In the genomic region with DNA sequence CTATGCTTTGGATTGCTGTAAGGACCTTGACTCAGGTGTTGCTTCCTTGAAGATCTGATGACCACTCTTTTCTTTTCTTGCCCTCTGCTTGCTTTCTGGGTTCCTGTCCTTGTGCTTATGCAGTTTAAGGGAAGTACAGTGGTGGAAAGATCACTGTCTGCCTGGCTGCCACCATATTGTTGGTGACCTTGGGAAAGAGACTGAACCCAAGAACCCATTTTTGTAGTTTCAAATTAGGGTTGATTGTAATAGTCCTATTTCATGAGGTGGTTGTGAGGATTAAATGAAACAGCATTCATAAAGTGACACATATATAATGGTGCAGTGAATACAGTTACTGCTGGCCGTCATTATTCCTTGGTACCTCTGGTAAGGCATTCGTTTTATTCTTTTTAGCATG, we compare ENCODE assay signal across 23 cellular contexts. TPM values are rescaled to one million over a fixed set of nuclear protein-coding genes. Genes with fewer than 3 reads are reported as not detected.
DNase-seq lines count a peak whose midpoint lies in the region; ATAC-seq and TF ChIP-seq lines count a peak whose summit lies in the region.
"Had no signal": no experiment of that assay in that cellular context is flagged by ENCODE, and none has a peak within 500 bp of the region (broad histone marks: within the 10 kb centered on the region; RNA-seq: fewer than 3 reads in every experiment).

No MANE protein-coding gene starts in this region.

- no peak overlapping the region for H3K4me3 Mint-ChIP-seq in activated naive CD4-positive, alpha-beta T cell treated with anti-CD3 and anti-CD28 coated beads for 36 hours
- H3K4me3 Mint-ChIP-seq: activated naive CD8-positive, alpha-beta T cell; natural killer cell; stimulated activated naive CD8-positive, alpha-beta T cell treated with anti-CD3 and anti-CD28 coated beads, Interleukin-15, amount 100 ng/mL, for 72 hours had no signal

- H3K4me1 Mint-ChIP-seq in activated naive CD4-positive, alpha-beta T cell treated with anti-CD3 and anti-CD28 coated beads for 36 hours (ENCODE audit: low read depth): peaks cover 89% of the 10 kb centered on the region

- POLR2A ChIA-PET in PC-3 (lab: Charles Lee; ENCODE audit: unreplicated experiment): no interaction called here

- H3K27ac Mint-ChIP-seq in activated naive CD4-positive, alpha-beta T cell treated with anti-CD3 and anti-CD28 coated beads for 36 hours: peak overlapping the region; percentile 89
- H3K27ac Mint-ChIP-seq: stimulated activated naive CD8-positive, alpha-beta T cell treated with anti-CD3 and anti-CD28 coated beads, Interleukin-15, amount 100 ng/mL, for 72 hours had no signal

- peaks cover 68% of the 10 kb centered on the region for H4K20me1 ChIP-seq in PC-3 (ENCODE audit: low read length)

- no peak overlapping the region for H3K9ac ChIP-seq in PC-3 (ENCODE audit: low read length)

- no peak overlapping the region for H3K4me2 ChIP-seq in PC-3 (ENCODE audit: low read length)

- TF ChIP-seq CTCF in PC-3 (conservative IDR thresholded peaks at IDR 0.05; ENCODE audit: low read depth, low read length): no peak
- TF ChIP-seq CTCF in foreskin keratinocyte (conservative IDR thresholded peaks at IDR 0.05): no peak
- TF ChIP-seq CTCF in gastrocnemius medialis (IDR thresholded peaks at IDR 0.05 in 4 of 5, conservative IDR thresholded peaks at IDR 0.05 in 1 of 5): no peak

- no peaks in the 10 kb centered on the region for H3K9me2 ChIP-seq in PC-3 (replicated peaks; ENCODE audit: low read length)

- H3K9me3 ChIP-seq in PC-3 (ENCODE audit: low read length) (no peaks in the 10 kb centered on the region), gastrocnemius medialis (no peaks in the 10 kb centered on the region)
- H3K9me3 ChIP-seq: upper lobe of right lung had no signal

- no TSS peak for BruUV-seq in PC-3 (replicated peaks; lab: Mats Ljungman, UMichigan)

- peak overlapping the region; percentile 85 for H3K27ac ChIP-seq in PC-3 (ENCODE audit: low read length)
- peak overlapping the region; percentile 71 for H3K27ac ChIP-seq in foreskin keratinocyte
- H3K27ac ChIP-seq in gastrocnemius medialis: peak overlapping the region; percentile 79 to 90 (median 85)
- H3K27ac ChIP-seq: brain microvascular endothelial cell, HL-60, upper lobe of right lung had no signal

- no peak for TF ChIP-seq POLR2A in gastrocnemius medialis (IDR thresholded peaks at IDR 0.05)

- H3K4me3 ChIP-seq in PC-3 (ENCODE audit: low read length) (no peak overlapping the region), gastrocnemius medialis (no peak overlapping the region)
- H3K4me3 ChIP-seq: upper lobe of right lung had no signal

- in situ Hi-C loops in gastrocnemius medialis (cut with MboI; ENCODE audit: low sequenced_read_pairs in 4 of 4): no loop called here

- H3K36me3 ChIP-seq in PC-3 (ENCODE audit: low read depth, low read length): 0 out of 2 replicates have a peak, but pooled peaks cover 5% of the 10 kb centered on the region
- H3K36me3 ChIP-seq in gastrocnemius medialis: no peaks in the 10 kb centered on the region
- H3K36me3 ChIP-seq: brain microvascular endothelial cell, upper lobe of right lung had no signal

- no peaks in the 10 kb centered on the region for H3K9me3 Mint-ChIP-seq in activated naive CD4-positive, alpha-beta T cell treated with anti-CD3 and anti-CD28 coated beads for 36 hours
- H3K9me3 Mint-ChIP-seq: activated T-cell treated with anti-CD3 and anti-CD28 coated beads, Interleukin-2, amount 50 U/mL, for 72 hours; natural killer cell; stimulated activated naive CD8-positive, alpha-beta T cell treated with anti-CD3 and anti-CD28 coated beads, Interleukin-15, amount 100 ng/mL, for 72 hours had no signal

- no peak for ATAC-seq in PC-3
- ATAC-seq in foreskin keratinocyte: no peak
- no peak for ATAC-seq in gastrocnemius medialis
- no peak for ATAC-seq in GM19467 (IDR thresholded peaks at IDR 0.05; ENCODE audit: unreplicated experiment)
- ATAC-seq in HG03045 (IDR thresholded peaks at IDR 0.05; ENCODE audit: unreplicated experiment): no peak
- ATAC-seq: activated CD4-positive, CD25-positive, alpha-beta regulatory T cell treated with anti-CD3 and anti-CD28 coated beads, Interleukin-2, amount 50 U/mL, for 24 hours; activated T-cell treated with anti-CD3 and anti-CD28 coated beads, Interleukin-2, amount 50 U/mL, for 72 hours; natural killer cell; stimulated activated naive CD8-positive, alpha-beta T cell treated with anti-CD3 and anti-CD28 coated beads, Interleukin-15, amount 100 ng/mL, for 72 hours; upper lobe of right lung had no signal

- H3K36me3 Mint-ChIP-seq in activated naive CD4-positive, alpha-beta T cell treated with anti-CD3 and anti-CD28 coated beads for 36 hours (ENCODE audit: low read depth): peaks cover 12% of the 10 kb centered on the region
- H3K36me3 Mint-ChIP-seq: activated naive CD8-positive, alpha-beta T cell; natural killer cell had no signal

- no peaks in the 10 kb centered on the region for H3K27me3 ChIP-seq in PC-3 (ENCODE audit: low read length)
- H3K27me3 ChIP-seq in foreskin keratinocyte: no peaks in the 10 kb centered on the region
- no peaks in the 10 kb centered on the region for H3K27me3 ChIP-seq in gastrocnemius medialis
- H3K27me3 ChIP-seq: brain microvascular endothelial cell, upper lobe of right lung had no signal

- no peaks in the 10 kb centered on the region for H3K27me3 Mint-ChIP-seq in activated naive CD4-positive, alpha-beta T cell treated with anti-CD3 and anti-CD28 coated beads for 36 hours (ENCODE audit: low read depth)
- H3K27me3 Mint-ChIP-seq: activated naive CD8-positive, alpha-beta T cell; stimulated activated naive CD8-positive, alpha-beta T cell treated with anti-CD3 and anti-CD28 coated beads, Interleukin-15, amount 100 ng/mL, for 72 hours had no signal

- H3K4me1 ChIP-seq in PC-3 (ENCODE audit: insufficient read depth, low read length) (peaks cover 70% of the 10 kb centered on the region), foreskin keratinocyte (peaks cover 54% of the 10 kb centered on the region), gastrocnemius medialis (peaks cover 81 to 89% of the 10 kb centered on the region in 2 donors)

- intact Hi-C loops in activated naive CD4-positive, alpha-beta T cell treated with anti-CD3 and anti-CD28 coated beads for 36 hours (cut with micrococcal nuclease): loop anchor here (10.0 kb wide), 2 partner anchors 626 to 696 kb away; no protein-coding TSS in a partner anchor
- intact Hi-C loops in PC-3 (cut with micrococcal nuclease) (loop anchor here (5.0 kb wide), 1 partner anchor 36 kb away; no protein-coding TSS in a partner anchor), gastrocnemius medialis (cut with DNase I; ENCODE audit: low total_unique reads) (no loop called here)

- CTCF ChIA-PET in activated naive CD4-positive, alpha-beta T cell treated with anti-CD3 and anti-CD28 coated beads for 36 hours (lab: Charles Lee): interaction anchor here (0.6 kb wide), 1 partner anchor 25 kb away, joined by 4 read pairs; no protein-coding TSS in a partner anchor
- CTCF ChIA-PET in PC-3 (lab: Charles Lee): no interaction called here

- no peak overlapping the region for H2AFZ ChIP-seq in PC-3 (ENCODE audit: low read length)

- DNase-seq in activated naive CD4-positive, alpha-beta T cell treated with anti-CD3 and anti-CD28 coated beads for 36 hours: no peak
- no peak for DNase-seq in activated naive CD4-positive, alpha-beta T cell (lab: John Stamatoyannopoulos, UW)
- DNase-seq in PC-3 (no peak), foreskin keratinocyte (no peak), gastrocnemius medialis (no peak), NCI-H2081 (lab: John Stamatoyannopoulos, UW) (no peak)
- DNase-seq: 8988T; activated CD8-positive, alpha-beta memory T cell treated with anti-CD3 and anti-CD28 coated beads for 24 hours; activated T-cell treated with anti-CD3 and anti-CD28 coated beads, Interleukin-2, amount 50 U/mL, for 72 hours; brain microvascular endothelial cell; IMR-90; natural killer cell; NCI-H1436; NCI-H524 treated with DMSO at 0.1 percent for 48 hours; posterior cingulate gyrus; small intestine; stimulated activated naive CD8-positive, alpha-beta T cell treated with anti-CD3 and anti-CD28 coated beads, Interleukin-15, amount 100 ng/mL, for 72 hours; upper lobe of right lung had no signal

- H3K79me2 ChIP-seq in PC-3 (ENCODE audit: low read length): peaks cover 93% of the 10 kb centered on the region

- peaks cover 12% of the 10 kb centered on the region for H3F3A ChIP-seq in PC-3 (ENCODE audit: low read length, unreplicated experiment)

RNA-seq across cellular contexts. Expression of a gene that starts 41.1 kb away (rescaled TPM):
- 100 to 1,000 TPM; 126 to 131 TPM for total RNA-seq in activated naive CD4-positive, alpha-beta T cell treated with anti-CD3 and anti-CD28 coated beads for 36 hours
- total RNA-seq in PC-3 (2014; rRNA removed) (133 and 167 TPM in 2 replicates), foreskin keratinocyte (99.2 and 107 TPM in 2 replicates), gastrocnemius medialis (10 to 100 TPM; 40.0 to 85.5 (median 59.5) TPM)
- 40.3 and 41.7 TPM in 2 replicates for polyA plus RNA-seq in foreskin keratinocyte
